33 cellular contexts compared by ENCODE assay signal in the genomic region with DNA sequence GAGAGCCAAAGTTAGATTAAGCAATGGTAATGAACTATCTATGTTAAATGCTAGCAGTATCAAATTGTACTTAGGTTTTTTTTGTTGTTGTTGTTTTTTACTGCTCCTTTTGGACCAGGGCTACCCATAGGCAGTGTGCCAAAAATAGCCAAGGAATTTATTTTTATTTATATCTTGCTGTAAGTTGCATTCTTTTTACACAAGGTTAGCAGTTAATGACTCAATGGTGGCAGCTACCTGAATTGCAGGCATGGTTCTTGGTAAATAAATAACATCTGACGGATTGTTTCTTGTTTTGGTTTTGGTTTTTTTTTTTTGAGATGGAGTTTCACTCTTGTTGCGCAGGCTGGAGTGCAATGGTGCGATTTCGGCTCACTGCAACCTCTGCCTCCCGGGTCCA.
"Had no signal": no experiment of that assay in that cellular context is flagged by ENCODE, and none has a peak within 500 bp of the region (broad histone marks: within the 10 kb centered on the region; RNA-seq: fewer than 3 reads in every experiment).

No MANE protein-coding gene starts in this region.

- H3K4me3 Mint-ChIP-seq: immature natural killer cell; mesothelial cell of epicardium; naive B cell; natural killer cell treated with Interleukin-12 subunit alpha and Interleukin-12 subunit beta and Interleukin-15 and Interleukin-18, amount 100 ng/mL, for 72 hours; neural crest cell; stimulated activated naive CD8-positive, alpha-beta T cell treated with anti-CD3 and anti-CD28 coated beads, Interleukin-15, amount 100 ng/mL, for 72 hours had no signal

- H3K9me3 Mint-ChIP-seq: immature natural killer cell had no signal

- H3K36me3 ChIP-seq: esophagus muscularis mucosa, heart right ventricle, left lung, neutrophil, right atrium auricular region, suprapubic skin, transverse colon, vagina had no signal

- H3K4me3 ChIP-seq: dorsolateral prefrontal cortex, esophagus muscularis mucosa, heart right ventricle, left lung, mucosa of descending colon, right atrium auricular region, smooth muscle cell, suprapubic skin, transverse colon, vagina had no signal

- H3K9me3 ChIP-seq: esophagus muscularis mucosa, mucosa of descending colon, neutrophil, right atrium auricular region, suprapubic skin, transverse colon, vagina had no signal

- DNase-seq: dorsolateral prefrontal cortex; effector CD4-positive, alpha-beta T cell; foreskin melanocyte; glutamatergic neuron; heart right ventricle; hippocampal formation; immature natural killer cell; islet precursor cell; kidney glomerular epithelial cell; left lung; mesenchymal stem cell; mucosa of descending colon; naive B cell; stimulated activated CD4-positive, alpha-beta T cell treated with anti-CD3 and anti-CD28 coated beads, Interleukin-12 subunit alpha, Interleukin-12 subunit beta, amount 100 ng/mL, for 4 hours; stimulated activated CD4-positive, alpha-beta T cell treated with anti-CD3 and anti-CD28 coated beads, Interleukin-1b, Interleukin-23, amount 100 ng/mL, for 48 hours; stimulated activated CD4-positive, alpha-beta T cell treated with anti-CD3 and anti-CD28 coated beads, Interleukin-4, amount 100 ng/mL, for 1 hour; stimulated activated CD8-positive, alpha-beta memory T cell treated with anti-CD3 and anti-CD28 coated beads, Interleukin-4, amount 100 ng/mL, for 48 hours; stimulated activated naive CD4-positive, alpha-beta T cell; stimulated activated naive CD8-positive, alpha-beta T cell treated with anti-CD3 and anti-CD28 coated beads, Interleukin-15, amount 100 ng/mL, for 72 hours; transverse colon had no signal

- H3K36me3 Mint-ChIP-seq: immature natural killer cell; mesothelial cell of epicardium; naive B cell; natural killer cell treated with Interleukin-12 subunit alpha and Interleukin-12 subunit beta and Interleukin-15 and Interleukin-18, amount 100 ng/mL, for 72 hours had no signal

- H3K4me2 ChIP-seq: smooth muscle cell had no signal

- H2AFZ ChIP-seq: parathyroid adenoma had no signal

- H3K27ac ChIP-seq: dorsolateral prefrontal cortex, epithelial cell of prostate, esophagus muscularis mucosa, heart right ventricle, left lung, neutrophil, parathyroid adenoma, right atrium auricular region, suprapubic skin, transverse colon, vagina had no signal

- H3K9ac ChIP-seq: parathyroid adenoma had no signal

- H3K27me3 ChIP-seq: esophagus muscularis mucosa, heart right ventricle, left lung, neutrophil, right atrium auricular region, suprapubic skin, transverse colon, vagina had no signal

- H3K27ac Mint-ChIP-seq: mesothelial cell of epicardium; naive B cell; progenitor cell of endocrine pancreas; stimulated activated naive CD8-positive, alpha-beta T cell treated with anti-CD3 and anti-CD28 coated beads, Interleukin-15, amount 100 ng/mL, for 72 hours had no signal

- H3K79me2 ChIP-seq: parathyroid adenoma had no signal

- ATAC-seq: heart right ventricle; left lung; mucosa of descending colon; natural killer cell treated with Interleukin-12 subunit alpha and Interleukin-12 subunit beta and Interleukin-15 and Interleukin-18, amount 100 ng/mL, for 72 hours; sciatic nerve; stimulated activated naive CD8-positive, alpha-beta T cell treated with anti-CD3 and anti-CD28 coated beads, Interleukin-15, amount 100 ng/mL, for 72 hours had no signal

- H3K27me3 Mint-ChIP-seq: naive B cell; progenitor cell of endocrine pancreas; stimulated activated naive CD8-positive, alpha-beta T cell treated with anti-CD3 and anti-CD28 coated beads, Interleukin-15, amount 100 ng/mL, for 72 hours had no signal

- H3K4me1 ChIP-seq: parathyroid adenoma, right atrium auricular region, suprapubic skin had no signal

- H3K4me1 Mint-ChIP-seq: mesothelial cell of epicardium, neural crest cell had no signal
